In genomic region chr13:109785141-109785891, GRCh38 we compare ENCODE assay signal across 8 cellular contexts. TPM values are rescaled to one million over a fixed set of nuclear protein-coding genes. Genes with fewer than 3 reads are reported as not detected.
DNase-seq lines count a peak whose midpoint lies in the region; ATAC-seq and TF ChIP-seq lines count a peak whose summit lies in the region.

No MANE protein-coding gene starts in this region.

- H2AFZ ChIP-seq in PC-3 (ENCODE audit: low read length): no peak overlapping the region

- H3K27ac ChIP-seq in PC-3 (ENCODE audit: low read length): no peak overlapping the region
- peak overlapping the region; percentile 94 for H3K27ac ChIP-seq in right atrium auricular region

- peaks cover 44% of the 10 kb centered on the region for H3K79me2 ChIP-seq in PC-3 (ENCODE audit: low read length)

- H3F3A ChIP-seq in PC-3 (ENCODE audit: low read length, unreplicated experiment): no peaks in the 10 kb centered on the region

- peaks cover 8% of the 10 kb centered on the region; the same call in 1 of the 2 replicates for H4K20me1 ChIP-seq in PC-3 (ENCODE audit: low read length)

- peaks cover 11% of the 10 kb centered on the region for H3K27me3 Mint-ChIP-seq in activated naive CD8-positive, alpha-beta T cell treated with anti-CD3 and anti-CD28 coated beads for 36 hours

- H3K27ac Mint-ChIP-seq in activated naive CD8-positive, alpha-beta T cell treated with anti-CD3 and anti-CD28 coated beads for 36 hours: no peak overlapping the region

- H3K9me3 ChIP-seq in PC-3 (ENCODE audit: low read length): no peaks in the 10 kb centered on the region
- H3K9me3 ChIP-seq in right atrium auricular region: no peaks in the 10 kb centered on the region

- H3K4me3 Mint-ChIP-seq in activated naive CD8-positive, alpha-beta T cell treated with anti-CD3 and anti-CD28 coated beads for 36 hours: peak overlapping the region; percentile 54

- H3K4me3 ChIP-seq in H7 (ENCODE audit: insufficient read depth, low read depth, low read length): peak overlapping the region; percentile 61
- H3K4me3 ChIP-seq in PC-3 (ENCODE audit: low read length): peak overlapping the region; percentile 67
- peak overlapping the region; percentile 81 to 84 for H3K4me3 ChIP-seq in right atrium auricular region

- intact Hi-C loops in PC-3 (cut with micrococcal nuclease) (loop anchor here (2.0 to 10.0 kb wide), 3 partner anchors 511 to 868 kb away; no protein-coding TSS in a partner anchor), sciatic nerve (cut with DNase I) (loop anchor here (10.0 kb wide), 2 partner anchors 641 to 919 kb away; partner anchors contain the start of gene CARS2)

- H3K27me3 ChIP-seq in H7 (ENCODE audit: control insufficient read depth, insufficient read depth, low read length) (peaks cover 14% of the 10 kb centered on the region; the same call in 1 of the 2 replicates), PC-3 (ENCODE audit: low read length) (no peaks in the 10 kb centered on the region), right atrium auricular region (no peaks in the 10 kb centered on the region)

- H3K4me2 ChIP-seq in PC-3 (ENCODE audit: low read length): peak overlapping the region; percentile 74

- peaks cover 27% of the 10 kb centered on the region for H3K4me1 Mint-ChIP-seq in activated naive CD8-positive, alpha-beta T cell treated with anti-CD3 and anti-CD28 coated beads for 36 hours

- TF ChIP-seq CTCF in PC-3 (conservative IDR thresholded peaks at IDR 0.05; ENCODE audit: low read depth, low read length) (no peak), right atrium auricular region (IDR thresholded peaks at IDR 0.05) (peak in 1 of 2 donors; percentile 24)

- H3K4me1 ChIP-seq in PC-3 (ENCODE audit: insufficient read depth, low read length) (peaks cover 6% of the 10 kb centered on the region), right atrium auricular region (peaks cover 0 to 62% of the 10 kb centered on the region in 2 donors)

- in situ Hi-C loops in ACHN (cut with HindIII; ENCODE audit: low pct_ligation_motif_present, low pct_unique_long_range_greater_than_20kb, low sequenced_read_pairs): no loop called here

- H3K9me3 Mint-ChIP-seq in activated naive CD8-positive, alpha-beta T cell treated with anti-CD3 and anti-CD28 coated beads for 36 hours: no peaks in the 10 kb centered on the region

- peaks cover 2% of the 10 kb centered on the region for H3K36me3 Mint-ChIP-seq in activated naive CD8-positive, alpha-beta T cell treated with anti-CD3 and anti-CD28 coated beads for 36 hours

- peak overlapping the region; percentile 21; the same call in 1 of the 2 replicates for H3K9ac ChIP-seq in PC-3 (ENCODE audit: low read length)

- no peaks in the 10 kb centered on the region for H3K9me2 ChIP-seq in PC-3 (replicated peaks; ENCODE audit: low read length)

- H3K36me3 ChIP-seq in H7 (replicated peaks; ENCODE audit: control insufficient read depth, insufficient read depth, low read length): no peaks in the 10 kb centered on the region
- no peaks in the 10 kb centered on the region for H3K36me3 ChIP-seq in PC-3 (ENCODE audit: low read depth, low read length)
- H3K36me3 ChIP-seq in right atrium auricular region: peaks cover 46% of the 10 kb centered on the region

- CTCF ChIA-PET in PC-3 (lab: Charles Lee): interaction anchor here (0.8 kb wide), 1 partner anchor 328 kb away, joined by 3 read pairs; no protein-coding TSS in a partner anchor

- POLR2A ChIA-PET in PC-3 (lab: Charles Lee; ENCODE audit: unreplicated experiment): no interaction called here

- ATAC-seq in PC-3 (peak; percentile 2), sciatic nerve (no peak)

- DNase-seq in ACHN: peak; percentile 49
- DNase-seq in H7: peak; percentile 61
- peak; percentile 33 for DNase-seq in PC-3
- DNase-seq in activated naive CD8-positive, alpha-beta T cell treated with anti-CD3 and anti-CD28 coated beads for 36 hours: peak; percentile 50
- no peak for DNase-seq in right atrium auricular region (ENCODE audit: low spot score)
- DNase-seq in sciatic nerve (ENCODE audit: low spot score): peak; percentile 77
- DNase-seq in KG1 (lab: John Stamatoyannopoulos, UW): no peak
- no peak for DNase-seq in MV-4-11 (lab: John Stamatoyannopoulos, UW)

- no TSS peak for BruUV-seq in PC-3 (replicated peaks; lab: Mats Ljungman, UMichigan)

RNA-seq across cellular contexts. Expression of gene IRS2, which starts 1.1 kb away (rescaled TPM):
- total RNA-seq in H7 (2014; rRNA removed; shearing (Covaris generic)): 4.3 and 9.0 TPM in 2 replicates
- total RNA-seq in PC-3 (2014; rRNA removed) (5.6 and 7.5 TPM in 2 replicates), right atrium auricular region (10 to 100 TPM; 21.2 to 57.6 TPM), sciatic nerve (24.7 TPM)
- total RNA-seq in activated naive CD8-positive, alpha-beta T cell treated with anti-CD3 and anti-CD28 coated beads for 36 hours: 1 to 10 TPM; 1.8 to 1.9 TPM

Comparison
In these comparisons a context has a peak if more than half of its experiments do, and no peak if none do; other contexts are left out.
1. DNase-seq: peak in ACHN (single experiment), H7 (single experiment), PC-3 (single experiment), activated naive CD8-positive, alpha-beta T cell treated with anti-CD3 and anti-CD28 coated beads for 36 hours (single experiment) and sciatic nerve (single experiment); none in right atrium auricular region (single experiment), KG1 (single experiment) and MV-4-11 (single experiment).
2. Peak in every context shown above with its lines, with median percentiles within 50 percentile points of each other: H3K4me3 ChIP-seq.